16 cellular contexts compared by ENCODE assay signal in genomic region chr4:20615492-20616136, GRCh38.
DNase-seq lines count a peak whose midpoint lies in the region; ATAC-seq and TF ChIP-seq lines count a peak whose summit lies in the region.
"Had no signal": no experiment of that assay in that cellular context is flagged by ENCODE, and none has a peak within 500 bp of the region (broad histone marks: within the 10 kb centered on the region; RNA-seq: fewer than 3 reads in every experiment).

No MANE protein-coding gene starts in this region.

- H3K4me1 ChIP-seq in upper lobe of right lung: peaks cover 17% of the 10 kb centered on the region

- no peak overlapping the region for H3K4me3 ChIP-seq in fibroblast of the aortic adventitia (ENCODE audit: low read depth, low read length)
- H3K4me3 ChIP-seq in upper lobe of right lung: no peak overlapping the region
- H3K4me3 ChIP-seq: GM23338 had no signal

- H3K27me3 Mint-ChIP-seq in HFFc6 (ENCODE audit: insufficient read depth): peaks cover 14% of the 10 kb centered on the region
- H3K27me3 Mint-ChIP-seq: CD8-positive, alpha-beta memory T cell had no signal

- intact Hi-C loops in upper lobe of right lung (cut with DNase I): no loop called here

- H3K36me3 ChIP-seq in upper lobe of right lung: no peaks in the 10 kb centered on the region

- ATAC-seq in upper lobe of right lung: peak; percentile 42
- ATAC-seq: GM23338; naive thymus-derived CD8-positive, alpha-beta T cell had no signal

- peaks cover 57% of the 10 kb centered on the region for H3K36me3 Mint-ChIP-seq in HFFc6 (ENCODE audit: low read depth)
- H3K36me3 Mint-ChIP-seq: CD8-positive, alpha-beta memory T cell; naive thymus-derived CD8-positive, alpha-beta T cell had no signal

- DNase-seq in HFFc6 (no peak), RPMI7951 (ENCODE audit: low read depth) (peak; percentile 31), fibroblast of the aortic adventitia (ENCODE audit: low read depth) (peak; percentile 38), upper lobe of right lung (no peak), nucleus accumbens (lab: John Stamatoyannopoulos, UW) (no peak), DMS114 treated with DMSO at 0.1 percent for 48 hours (lab: John Stamatoyannopoulos, UW; ENCODE audit: unreplicated experiment) (no peak)
- DNase-seq in activated T-cell treated with anti-CD3 and anti-CD28 coated beads, Interleukin-2, amount 50 U/mL, for 48 hours: no peak
- DNase-seq: activated T-cell treated with anti-CD3 and anti-CD28 coated beads, Interleukin-2, amount 50 U/mL, for 1 hour; CD8-positive, alpha-beta memory T cell; erythroblast; hippocampal formation; naive thymus-derived CD8-positive, alpha-beta T cell; NCI-H187; NCI-H526 treated with DMSO at 0.1 percent for 48 hours; retina had no signal

- H3K9me3 ChIP-seq in upper lobe of right lung: no peaks in the 10 kb centered on the region

- H3K9me3 Mint-ChIP-seq in HFFc6: no peaks in the 10 kb centered on the region
- H3K9me3 Mint-ChIP-seq: GM23338; naive thymus-derived CD8-positive, alpha-beta T cell had no signal

- H3K4me1 Mint-ChIP-seq in HFFc6 (ENCODE audit: low read depth): peaks cover 18% of the 10 kb centered on the region

- H3K27ac ChIP-seq in upper lobe of right lung: no peak overlapping the region

- no peaks in the 10 kb centered on the region for H3K27me3 ChIP-seq in upper lobe of right lung

- TF ChIP-seq CTCF in HFFc6 (IDR thresholded peaks at IDR 0.05) (no peak), fibroblast of the aortic adventitia (IDR thresholded peaks at IDR 0.05; ENCODE audit: insufficient read depth, low read length) (no peak), upper lobe of right lung (IDR thresholded peaks at IDR 0.05) (no peak)

- no peak overlapping the region for H3K27ac Mint-ChIP-seq in HFFc6
- H3K27ac Mint-ChIP-seq: CD8-positive, alpha-beta memory T cell; GM23338; naive thymus-derived CD8-positive, alpha-beta T cell had no signal

- peak overlapping the region; percentile 41; the same call in 1 of the 2 replicates for H3K4me3 Mint-ChIP-seq in HFFc6
- H3K4me3 Mint-ChIP-seq: CD8-positive, alpha-beta memory T cell; GM23338; naive thymus-derived CD8-positive, alpha-beta T cell had no signal

Comparison
In these comparisons a context has a peak if more than half of its experiments do, and no peak if none do; other contexts are left out.
1. DNase-seq: peak in RPMI7951 (single experiment) and fibroblast of the aortic adventitia (single experiment); none in HFFc6 (single experiment), upper lobe of right lung (single experiment), activated T-cell treated with anti-CD3 and anti-CD28 coated beads, Interleukin-2, amount 50 U/mL, for 48 hours (0 of 2), nucleus accumbens (0 of 56) and DMS114 treated with DMSO at 0.1 percent for 48 hours (single experiment).